ENCODE assay signal across 19 cellular contexts in the genomic region with DNA sequence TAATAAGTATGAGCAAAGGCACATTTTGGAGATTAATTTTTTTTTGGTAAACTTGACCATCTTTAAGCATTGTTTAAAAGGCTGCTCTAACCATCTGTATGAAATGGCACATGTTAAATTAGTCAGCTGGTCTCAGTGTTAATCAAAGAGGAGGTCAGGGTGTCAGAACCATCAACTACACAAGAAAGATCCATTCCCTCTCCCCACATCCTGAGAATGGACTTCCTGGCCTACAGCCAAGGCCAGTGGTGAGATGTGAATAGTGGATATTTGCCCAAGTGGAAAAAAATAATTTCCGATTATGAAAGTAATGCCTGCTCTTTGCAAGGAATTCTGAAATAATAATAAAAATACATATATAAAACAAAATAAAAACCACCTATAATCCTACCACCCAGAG.
DNase-seq lines count a peak whose midpoint lies in the region; FAIRE-seq and TF ChIP-seq lines count a peak whose summit lies in the region.
"Had no signal": no experiment of that assay in that cellular context is flagged by ENCODE, and none has a peak within 500 bp of the region (broad histone marks: within the 10 kb centered on the region; RNA-seq: fewer than 3 reads in every experiment).

No MANE protein-coding gene starts in this region.

- H3K36me3 Mint-ChIP-seq in activated T-helper 1 cell treated with anti-CD3 and anti-CD28 coated beads, Interleukin-12 subunit alpha, Interleukin-12 subunit beta, Interleukin-2, Interleukin-4 antibody, amounts not matched to agents 30 ng/mL and 10 ng/mL and 1 ng/mL, durations not matched to agents 14 hours and 24 hours and 36 hours (ENCODE audit: low read depth) = no peaks in the 10 kb centered on the region
- H3K36me3 Mint-ChIP-seq: CD4-positive, CD25-positive, alpha-beta regulatory T cell; CD8-positive, alpha-beta memory T cell had no signal

- no peak overlapping the region for H3K27ac ChIP-seq in endothelial cell of umbilical vein (ENCODE audit: insufficient read depth, low read depth, low read length)

- POLR2A ChIA-PET in endothelial cell of umbilical vein (lab: Charles Lee) = no interaction called here

- H3K9me1 ChIP-seq in endothelial cell of umbilical vein (replicated peaks; ENCODE audit: control insufficient read depth, extremely low read depth, insufficient read depth, low read length) = no peaks in the 10 kb centered on the region

- no peak overlapping the region for H3K4me2 ChIP-seq in endothelial cell of umbilical vein (ENCODE audit: insufficient read depth, low read length)
- H3K4me2 ChIP-seq: GM23338 had no signal

- H3K4me3 Mint-ChIP-seq in activated T-helper 1 cell treated with anti-CD3 and anti-CD28 coated beads, Interleukin-12 subunit alpha, Interleukin-12 subunit beta, Interleukin-2, Interleukin-4 antibody, amounts not matched to agents 30 ng/mL and 10 ng/mL and 1 ng/mL, durations not matched to agents 14 hours and 24 hours and 36 hours = no peak overlapping the region
- H3K4me3 Mint-ChIP-seq: CD4-positive, CD25-positive, alpha-beta regulatory T cell; CD8-positive, alpha-beta memory T cell; GM23338 had no signal

- no peaks in the 10 kb centered on the region for H3K9me3 ChIP-seq in endothelial cell of umbilical vein (replicated peaks; ENCODE audit: control insufficient read depth, insufficient read depth, low read length)
- H3K9me3 ChIP-seq: BE2C had no signal

- no peak overlapping the region for H3K27ac Mint-ChIP-seq in activated T-helper 1 cell treated with anti-CD3 and anti-CD28 coated beads, Interleukin-12 subunit alpha, Interleukin-12 subunit beta, Interleukin-2, Interleukin-4 antibody, amounts not matched to agents 30 ng/mL and 10 ng/mL and 1 ng/mL, durations not matched to agents 14 hours and 24 hours and 36 hours
- H3K27ac Mint-ChIP-seq: CD4-positive, CD25-positive, alpha-beta regulatory T cell; CD8-positive, alpha-beta memory T cell; GM23338 had no signal

- H3K36me3 ChIP-seq in endothelial cell of umbilical vein (ENCODE audit: control insufficient read depth in 2 of 2, extremely low read depth in 1 of 2, insufficient read depth in 2 of 2, low read length in 2 of 2) = no peaks in the 10 kb centered on the region
- H3K36me3 ChIP-seq: BE2C had no signal

- H3K27me3 ChIP-seq in endothelial cell of umbilical vein (ENCODE audit: control insufficient read depth in 2 of 2, insufficient read depth in 2 of 2, low read length in 2 of 2) = peaks cover 0 to 13% of the 10 kb centered on the region in 2 experiments
- H3K27me3 ChIP-seq: BE2C had no signal

- H2AFZ ChIP-seq in endothelial cell of umbilical vein (ENCODE audit: low read depth, low read length) = no peak overlapping the region
- H2AFZ ChIP-seq: GM23338 had no signal

- DNase-seq in Daoy (ENCODE audit: low read depth) (peak; percentile 35), RPMI7951 (ENCODE audit: low read depth) (peak; percentile 13), endothelial cell of umbilical vein (ENCODE audit: low read depth, low spot score) (peak; percentile 78), pulmonary artery endothelial cell (ENCODE audit: low read depth, low spot score) (peak; percentile 24), ecto neural progenitor cell (ENCODE audit: low spot score) (no peak), AG20443 (ENCODE audit: low spot score) (no peak)
- DNase-seq in activated T-helper 1 cell treated with anti-CD3 and anti-CD28 coated beads, Interleukin-12 subunit alpha, Interleukin-12 subunit beta, Interleukin-2, Interleukin-4 antibody, amounts not matched to agents 30 ng/mL and 10 ng/mL and 1 ng/mL, durations not matched to agents 14 hours and 24 hours and 36 hours (ENCODE audit: low spot score) = no peak
- DNase-seq: 8988T; BE2C; C1 segment of cervical spinal cord; CD4-positive, CD25-positive, alpha-beta regulatory T cell; CD8-positive, alpha-beta memory T cell; COR-L47; DMS 273 treated with DMSO at 0.1 percent for 48 hours; DMS53; GDM1; HCEC 1CT had no signal

- H3K9ac ChIP-seq in endothelial cell of umbilical vein (replicated peaks; ENCODE audit: extremely low read depth, insufficient read depth, low read length) = no peak overlapping the region

- TF ChIP-seq POLR2A in endothelial cell of umbilical vein (IDR thresholded peaks at IDR 0.05; ENCODE audit: low read depth, low read length) = no peak

- H3K27me3 Mint-ChIP-seq in activated T-helper 1 cell treated with anti-CD3 and anti-CD28 coated beads, Interleukin-12 subunit alpha, Interleukin-12 subunit beta, Interleukin-2, Interleukin-4 antibody, amounts not matched to agents 30 ng/mL and 10 ng/mL and 1 ng/mL, durations not matched to agents 14 hours and 24 hours and 36 hours (ENCODE audit: insufficient read depth) = no peaks in the 10 kb centered on the region
- H3K27me3 Mint-ChIP-seq: CD4-positive, CD25-positive, alpha-beta regulatory T cell; CD8-positive, alpha-beta memory T cell had no signal

- dilution Hi-C loops in endothelial cell of umbilical vein (cut with MboI; ENCODE audit: extremely low pct_ligation_motif_present, low sequenced_read_pairs) = no loop called here

- peaks cover 11% of the 10 kb centered on the region for H3K9me3 Mint-ChIP-seq in activated T-helper 1 cell treated with anti-CD3 and anti-CD28 coated beads, Interleukin-12 subunit alpha, Interleukin-12 subunit beta, Interleukin-2, Interleukin-4 antibody, amounts not matched to agents 30 ng/mL and 10 ng/mL and 1 ng/mL, durations not matched to agents 14 hours and 24 hours and 36 hours
- H3K9me3 Mint-ChIP-seq: GM23338 had no signal

- no peaks in the 10 kb centered on the region for H3K79me2 ChIP-seq in endothelial cell of umbilical vein (ENCODE audit: control insufficient read depth, insufficient read depth, low read length)

- CTCF ChIA-PET in endothelial cell of umbilical vein (lab: Charles Lee) = interaction anchor here (1.0 kb wide), 1 partner anchor 21 kb away, joined by 3 read pairs; no protein-coding TSS in a partner anchor

- FAIRE-seq in endothelial cell of umbilical vein (lab: Jason Lieb, UNC) = peak; percentile 71
- FAIRE-seq: H54 had no signal

- H3K4me1 Mint-ChIP-seq in activated T-helper 1 cell treated with anti-CD3 and anti-CD28 coated beads, Interleukin-12 subunit alpha, Interleukin-12 subunit beta, Interleukin-2, Interleukin-4 antibody, amounts not matched to agents 30 ng/mL and 10 ng/mL and 1 ng/mL, durations not matched to agents 14 hours and 24 hours and 36 hours (ENCODE audit: low read depth) = no peaks in the 10 kb centered on the region
- H3K4me1 Mint-ChIP-seq: CD4-positive, CD25-positive, alpha-beta regulatory T cell; CD8-positive, alpha-beta memory T cell; GM23338 had no signal

- no TSS peak for BruUV-seq in endothelial cell of umbilical vein (replicated peaks; lab: Mats Ljungman, UMichigan)

- no peak for TF ChIP-seq CTCF in endothelial cell of umbilical vein (IDR thresholded peaks at IDR 0.05; ENCODE audit: extremely low read depth in 1 of 2, insufficient read depth in 1 of 2, low read depth in 1 of 2, low read length in 2 of 2)

- intact Hi-C loops in endothelial cell of umbilical vein (cut with micrococcal nuclease) = no loop called here
- intact Hi-C loops in activated T-helper 1 cell treated with anti-CD3 and anti-CD28 coated beads, Interleukin-12 subunit alpha, Interleukin-12 subunit beta, Interleukin-2, Interleukin-4 antibody, amounts not matched to agents 30 ng/mL and 10 ng/mL and 1 ng/mL, durations not matched to agents 14 hours and 24 hours and 36 hours (cut with micrococcal nuclease) = no loop called here

- H4K20me1 ChIP-seq in endothelial cell of umbilical vein (replicated peaks; ENCODE audit: control insufficient read depth, extremely low read depth, insufficient read depth, low read length) = no peaks in the 10 kb centered on the region

- peaks cover 5% of the 10 kb centered on the region for H3K4me1 ChIP-seq in endothelial cell of umbilical vein (ENCODE audit: control insufficient read depth, extremely low read depth, insufficient read depth, low read length)
- H3K4me1 ChIP-seq: BE2C had no signal

- H3K4me3 ChIP-seq in endothelial cell of umbilical vein (replicated peaks in 1 of 3; ENCODE audit: insufficient read depth in 1 of 3, low read depth in 1 of 3, low read length in 3 of 3) = no peak overlapping the region
- H3K4me3 ChIP-seq: GM23338 had no signal

TF ChIP-seq in endothelial cell of umbilical vein, 7 proteins besides CTCF, POLR2A, EP300 and RAD21:
- TF ChIP-seq POLR2AphosphoS5 (IDR thresholded peaks at IDR 0.05; ENCODE audit: insufficient read depth, low read depth, low read length) (peak; percentile 27), MAX (IDR thresholded peaks at IDR 0.05; ENCODE audit: insufficient read depth, insufficient read length) (no peak)

Comparison
In these comparisons a context has a peak if more than half of its experiments do, and no peak if none do; other contexts are left out.
1. DNase-seq: peak in Daoy (single experiment), RPMI7951 (single experiment), endothelial cell of umbilical vein (single experiment) and pulmonary artery endothelial cell (single experiment); none in activated T-helper 1 cell treated with anti-CD3 and anti-CD28 coated beads, Interleukin-12 subunit alpha, Interleukin-12 subunit beta, Interleukin-2, Interleukin-4 antibody, amounts not matched to agents 30 ng/mL and 10 ng/mL and 1 ng/mL, durations not matched to agents 14 hours and 24 hours and 36 hours (single experiment), ecto neural progenitor cell (single experiment) and AG20443 (single experiment).